In genomic region chr19:623175-623916, GRCh38 we compare ENCODE assay signal across 16 cellular contexts. TPM values are rescaled to one million over a fixed set of nuclear protein-coding genes. Genes with fewer than 3 reads are reported as not detected.
A peak's percentile ranks its signal among the peaks of the same experiment; 100 is the strongest.
DNase-seq lines count a peak whose midpoint lies in the region; ATAC-seq, FAIRE-seq and TF ChIP-seq lines count a peak whose summit lies in the region.
"Had no signal": no experiment of that assay in that cellular context is flagged by ENCODE, and none has a peak within 500 bp of the region (broad histone marks: within the 10 kb centered on the region; RNA-seq: fewer than 3 reads in every experiment).

No MANE protein-coding gene starts in this region.

- H3K36me3 Mint-ChIP-seq in astrocyte (ENCODE audit: low read depth, unreplicated experiment) (peaks cover 6% of the 10 kb centered on the region), endothelial cell (ENCODE audit: low read depth, unreplicated experiment) (peaks cover 8% of the 10 kb centered on the region)
- peaks cover 31 to 46% of the 10 kb centered on the region in 2 donors for H3K36me3 Mint-ChIP-seq in stimulated activated naive B cell treated with anti-CD40 and anti-IgM and Interleukin-4, amounts not matched to agents 10 μg/mL and 1 μg/mL and 100 μg/mL, for 72 hours

- H3K4me1 Mint-ChIP-seq in astrocyte (ENCODE audit: low read depth, unreplicated experiment) = peaks cover 8% of the 10 kb centered on the region
- H3K4me1 Mint-ChIP-seq in endothelial cell (ENCODE audit: unreplicated experiment) = no peaks in the 10 kb centered on the region
- H3K4me1 Mint-ChIP-seq in stimulated activated naive B cell treated with anti-CD40 and anti-IgM and Interleukin-4, amounts not matched to agents 10 μg/mL and 1 μg/mL and 100 μg/mL, for 72 hours = no peaks in the 10 kb centered on the region

- H3K9me3 Mint-ChIP-seq in astrocyte (ENCODE audit: unreplicated experiment) (no peaks in the 10 kb centered on the region), endothelial cell (ENCODE audit: unreplicated experiment) (no peaks in the 10 kb centered on the region)
- no peaks in the 10 kb centered on the region for H3K9me3 Mint-ChIP-seq in stimulated activated naive B cell treated with anti-CD40 and anti-IgM and Interleukin-4, amounts not matched to agents 10 μg/mL and 1 μg/mL and 100 μg/mL, for 72 hours
- H3K9me3 Mint-ChIP-seq: CD8-positive, alpha-beta memory T cell; IgD-negative memory B cell had no signal

- no peak for ATAC-seq in gastrocnemius medialis
- ATAC-seq in stimulated activated naive B cell treated with anti-CD40 and anti-IgM and Interleukin-4, amounts not matched to agents 10 μg/mL and 1 μg/mL and 100 μg/mL, for 72 hours (replicated peaks) = no peak

- FAIRE-seq in astrocyte (lab: Jason Lieb, UNC) = no peak

- TF ChIP-seq POLR2A in gastrocnemius medialis (IDR thresholded peaks at IDR 0.05) = no peak

- H3K27ac ChIP-seq in BLaER1 = peak overlapping the region; percentile 79
- peak overlapping the region; percentile 89 for H3K27ac ChIP-seq in astrocyte (ENCODE audit: low read depth, low read length)
- peak overlapping the region; percentile 24 to 55 (median 32) for H3K27ac ChIP-seq in gastrocnemius medialis

- H3K4me3 ChIP-seq in BLaER1 (peak overlapping the region; percentile 41), astrocyte (ENCODE audit: insufficient read depth, low read depth, low read length) (no peak overlapping the region), gastrocnemius medialis (no peak overlapping the region)
- H3K4me3 ChIP-seq: Peyer's patch had no signal

- TF ChIP-seq CTCF in astrocyte (IDR thresholded peaks at IDR 0.05; ENCODE audit: insufficient read depth, low read depth, low read length) (no peak), endothelial cell (IDR thresholded peaks at IDR 0.05; ENCODE audit: unreplicated experiment) (no peak), gastrocnemius medialis (IDR thresholded peaks at IDR 0.05 in 4 of 5, conservative IDR thresholded peaks at IDR 0.05 in 1 of 5) (no peak)

- DNase-seq in astrocyte (ENCODE audit: low read depth) (no peak), endothelial cell (ENCODE audit: low spot score) (no peak), gastrocnemius medialis (no peak), DMS114 treated with DMSO at 0.1 percent for 48 hours (lab: John Stamatoyannopoulos, UW; ENCODE audit: unreplicated experiment) (no peak), nucleus accumbens (lab: John Stamatoyannopoulos, UW) (no peak)
- DNase-seq in stimulated activated naive B cell treated with anti-CD40 and anti-IgM and Interleukin-4, amounts not matched to agents 10 μg/mL and 1 μg/mL and 100 μg/mL, for 72 hours = no peak
- DNase-seq: CD8-positive, alpha-beta memory T cell; GOT3; NCI-H1436; NCI-H2029 treated with DMSO at 0.1 percent for 48 hours; NCI-H510A; Peyer's patch; SIG-M5 had no signal

- H3K27ac Mint-ChIP-seq in astrocyte (ENCODE audit: unreplicated experiment) (no peak overlapping the region), endothelial cell (ENCODE audit: unreplicated experiment) (no peak overlapping the region)
- no peak overlapping the region for H3K27ac Mint-ChIP-seq in stimulated activated naive B cell treated with anti-CD40 and anti-IgM and Interleukin-4, amounts not matched to agents 10 μg/mL and 1 μg/mL and 100 μg/mL, for 72 hours
- H3K27ac Mint-ChIP-seq: CD8-positive, alpha-beta memory T cell had no signal

- in situ Hi-C loops in gastrocnemius medialis (cut with MboI; ENCODE audit: low sequenced_read_pairs in 4 of 4) = no loop called here

- H3K4me3 Mint-ChIP-seq in astrocyte (ENCODE audit: unreplicated experiment) = no peak overlapping the region
- peak overlapping the region; percentile 25 for H3K4me3 Mint-ChIP-seq in endothelial cell (ENCODE audit: unreplicated experiment)
- H3K4me3 Mint-ChIP-seq in stimulated activated naive B cell treated with anti-CD40 and anti-IgM and Interleukin-4, amounts not matched to agents 10 μg/mL and 1 μg/mL and 100 μg/mL, for 72 hours = no peak overlapping the region
- H3K4me3 Mint-ChIP-seq: IgD-negative memory B cell had no signal

- H3K9ac ChIP-seq in BLaER1 = peak overlapping the region; percentile 67
- peak overlapping the region; percentile 80 for H3K9ac ChIP-seq in astrocyte (ENCODE audit: low read length)

- H2AFZ ChIP-seq in astrocyte (ENCODE audit: low read depth, low read length) = no peak overlapping the region

- H3K79me2 ChIP-seq in astrocyte (ENCODE audit: insufficient read depth, low read length) = peaks cover 5% of the 10 kb centered on the region

- H3K36me3 ChIP-seq in BLaER1 = peaks cover 84% of the 10 kb centered on the region
- no peaks in the 10 kb centered on the region for H3K36me3 ChIP-seq in astrocyte (ENCODE audit: insufficient read depth, low read length)
- peaks cover 0 to 69% of the 10 kb centered on the region in 2 donors for H3K36me3 ChIP-seq in gastrocnemius medialis

- peaks cover 47% of the 10 kb centered on the region for H3K4me1 ChIP-seq in BLaER1
- H3K4me1 ChIP-seq in astrocyte (ENCODE audit: insufficient read depth, low read length) = peaks cover 19% of the 10 kb centered on the region
- no peaks in the 10 kb centered on the region for H3K4me1 ChIP-seq in gastrocnemius medialis
- H3K4me1 ChIP-seq: Peyer's patch had no signal

- H3K4me2 ChIP-seq in BLaER1 (peak overlapping the region; percentile 89), astrocyte (ENCODE audit: low read length) (peak overlapping the region; percentile 71)

- H3K27me3 Mint-ChIP-seq in astrocyte (ENCODE audit: low read depth, unreplicated experiment) (no peaks in the 10 kb centered on the region), endothelial cell (ENCODE audit: unreplicated experiment) (peaks cover 10% of the 10 kb centered on the region)
- H3K27me3 Mint-ChIP-seq in stimulated activated naive B cell treated with anti-CD40 and anti-IgM and Interleukin-4, amounts not matched to agents 10 μg/mL and 1 μg/mL and 100 μg/mL, for 72 hours = peaks cover 0 to 3% of the 10 kb centered on the region in 2 donors
- H3K27me3 Mint-ChIP-seq: CD8-positive, alpha-beta memory T cell; IgD-negative memory B cell had no signal

- no peaks in the 10 kb centered on the region for H3K27me3 ChIP-seq in BLaER1
- no peaks in the 10 kb centered on the region for H3K27me3 ChIP-seq in astrocyte (ENCODE audit: insufficient read depth, low read length)
- no peaks in the 10 kb centered on the region for H3K27me3 ChIP-seq in gastrocnemius medialis
- H3K27me3 ChIP-seq: Peyer's patch had no signal

- peaks cover 33% of the 10 kb centered on the region for H4K20me1 ChIP-seq in BLaER1
- H4K20me1 ChIP-seq in astrocyte (ENCODE audit: insufficient read depth, low read length) = peaks cover 5% of the 10 kb centered on the region

- intact Hi-C loops in gastrocnemius medialis (cut with DNase I; ENCODE audit: low total_unique reads) = no loop called here

- H3K9me3 ChIP-seq in BLaER1 = no peaks in the 10 kb centered on the region
- no peaks in the 10 kb centered on the region for H3K9me3 ChIP-seq in astrocyte (ENCODE audit: insufficient read depth, low read depth, low read length)
- H3K9me3 ChIP-seq in gastrocnemius medialis = no peaks in the 10 kb centered on the region
- H3K9me3 ChIP-seq: Peyer's patch had no signal

RNA-seq across cellular contexts. Expression of gene POLRMT, which starts 10.0 kb away (rescaled TPM):
- total RNA-seq in astrocyte (43.4 and 45.3 TPM in 2 replicates), endothelial cell (ENCODE audit: unreplicated experiment) (53.6 TPM), gastrocnemius medialis (10 to 100 TPM; 43.9 to 83.4 (median 73.8) TPM)

RNA-seq across cellular contexts. Expression of gene FGF22, which starts 16.3 kb away (rescaled TPM):
- total RNA-seq in astrocyte (0.25 TPM in 1 of 2 replicates, not detected in the other), endothelial cell (ENCODE audit: unreplicated experiment) (not detected), gastrocnemius medialis (not detected)
- total RNA-seq: Daoy, Peyer's patch had no signal

RNA-seq across cellular contexts. Expression of gene HCN2, which starts 33.7 kb away (rescaled TPM):
- 4.8 and 5.5 TPM in 2 replicates for total RNA-seq in astrocyte
- total RNA-seq in endothelial cell (ENCODE audit: unreplicated experiment) = 0.28 TPM
- total RNA-seq in gastrocnemius medialis = under 1 TPM in 1 of 4 donors, not detected in 3; 0.10 TPM
- total RNA-seq: Peyer's patch had no signal

RNA-seq across cellular contexts. Expression of gene RNF126, which starts 39.7 kb away (rescaled TPM):
- total RNA-seq in astrocyte (58.3 and 58.5 TPM in 2 replicates), endothelial cell (ENCODE audit: unreplicated experiment) (41.7 TPM), gastrocnemius medialis (100 to 1,000 TPM in 3 of 4 donors, 10 to 100 TPM in 1; 72.3 to 148 (median 129) TPM)

RNA-seq across cellular contexts. Expression of gene BSG, which starts 51.0 kb away (rescaled TPM):
- 807 and 871 TPM in 2 replicates for total RNA-seq in astrocyte
- 353 TPM for total RNA-seq in endothelial cell (ENCODE audit: unreplicated experiment)
- 100 to 1,000 TPM; 305 to 380 (median 364) TPM for total RNA-seq in gastrocnemius medialis

Comparison
In these comparisons a context has a peak if more than half of its experiments do, and no peak if none do; other contexts are left out.
1. H3K27ac ChIP-seq: peak in every context shown above with its lines; median percentile 89 in astrocyte; 79 in BLaER1; 32 in gastrocnemius medialis.